In the genomic region with DNA sequence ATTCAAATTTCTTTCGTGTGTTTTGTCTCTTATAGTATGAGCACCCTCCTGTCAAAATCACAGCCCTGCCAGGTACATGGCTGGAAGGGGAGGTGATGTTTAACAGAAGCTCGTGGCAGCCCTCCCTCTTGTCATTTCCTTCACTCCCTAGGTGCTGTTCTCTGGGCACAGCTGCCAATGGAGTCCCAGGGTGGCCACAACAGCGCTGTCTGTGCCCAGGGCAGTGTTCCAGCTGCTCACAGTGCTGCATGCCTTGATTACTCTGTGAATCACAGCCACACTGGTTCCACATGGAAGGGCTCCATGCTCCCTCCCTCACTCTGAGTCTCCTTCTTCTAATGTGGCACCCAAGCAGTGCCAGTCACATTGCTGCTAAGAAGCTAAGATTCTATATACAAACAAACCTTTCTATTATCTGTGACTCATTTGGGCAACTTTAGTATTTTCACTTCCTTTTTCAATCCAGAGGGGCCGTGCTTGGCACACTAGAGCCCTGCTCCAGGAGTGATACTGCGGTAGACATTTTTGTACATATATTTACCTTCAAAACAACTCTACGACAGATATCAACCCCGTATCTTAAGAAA, we compare ENCODE assay signal across 16 cellular contexts.
A peak's percentile ranks its signal among the peaks of the same experiment; 100 is the strongest.
DNase-seq lines count a peak whose midpoint lies in the region; ATAC-seq lines count a peak whose summit lies in the region.
"Had no signal": no experiment of that assay in that cellular context is flagged by ENCODE, and none has a peak within 500 bp of the region (broad histone marks: within the 10 kb centered on the region; RNA-seq: fewer than 3 reads in every experiment).

No MANE protein-coding gene starts in this region.

- DNase-seq in UCSD-AML1 (lab: John Stamatoyannopoulos, UW; ENCODE audit: unreplicated experiment) (peak; percentile 5), amygdala (lab: John Stamatoyannopoulos, UW) (no peak)
- DNase-seq in activated T-cell treated with anti-CD3 and anti-CD28 coated beads, Interleukin-2, amount 50 U/mL, for 48 hours = no peak
- DNase-seq: activated CD4-positive, alpha-beta memory T cell treated with anti-CD3 and anti-CD28 coated beads, Interleukin-2, amount 10 ng/mL, durations not matched to agents 7 days and 5 days; activated effector memory CD4-positive, alpha-beta T cell treated with Interleukin-2 at 50 U/mL for 16 hours; dorsolateral prefrontal cortex; NCI-H1092 treated with DMSO at 0.1 percent for 48 hours; NCI-H345; right cardiac atrium; stimulated activated CD4-positive, alpha-beta T cell treated with anti-CD3 and anti-CD28 coated beads, Interleukin-4, amount 100 ng/mL, for 24 hours; stimulated activated naive CD4-positive, alpha-beta T cell had no signal

- ATAC-seq in GM18858 (IDR thresholded peaks at IDR 0.05; ENCODE audit: unreplicated experiment) = peak; percentile 79
- ATAC-seq in HG02642 (IDR thresholded peaks at IDR 0.05; ENCODE audit: poor library complexity, unreplicated experiment) = peak; percentile 59
- peak; percentile 60 for ATAC-seq in HG03565 (IDR thresholded peaks at IDR 0.05; ENCODE audit: unreplicated experiment)
- no peak for ATAC-seq in HG02938 (IDR thresholded peaks at IDR 0.05; ENCODE audit: unreplicated experiment)
- ATAC-seq in HG03095 (IDR thresholded peaks at IDR 0.05; ENCODE audit: unreplicated experiment) = no peak
- ATAC-seq: right cardiac atrium had no signal

Comparison
In these comparisons a context has a peak if more than half of its experiments do, and no peak if none do; other contexts are left out.
1. ATAC-seq: peak in GM18858 (single experiment), HG02642 (single experiment) and HG03565 (single experiment); none in HG02938 (single experiment) and HG03095 (single experiment).